In genomic region chrX:30275498-30275897, GRCh38 we compare ENCODE assay signal across 11 cellular contexts. TPM values are rescaled to one million over a fixed set of nuclear protein-coding genes. Genes with fewer than 3 reads are reported as not detected.
DNase-seq lines count a peak whose midpoint lies in the region; ATAC-seq and TF ChIP-seq lines count a peak whose summit lies in the region.
"Had no signal": no experiment of that assay in that cellular context is flagged by ENCODE, and none has a peak within 500 bp of the region (broad histone marks: within the 10 kb centered on the region; RNA-seq: fewer than 3 reads in every experiment).

No MANE protein-coding gene starts in this region.

- H3K27me3 ChIP-seq in A673 (replicated peaks; ENCODE audit: insufficient read depth, low read depth, low read length, poor library complexity) (no peaks in the 10 kb centered on the region), GM23248 (replicated peaks; ENCODE audit: insufficient read depth) (no peaks in the 10 kb centered on the region)
- H3K27me3 ChIP-seq: transverse colon had no signal

- intact Hi-C loops in A673 (cut with micrococcal nuclease; ENCODE audit: unreplicated experiment), result loop anchor here (5.0 to 10.0 kb wide), 3 partner anchors 212 to 439 kb away; no protein-coding TSS in a partner anchor

- ATAC-seq in GM21381 (IDR thresholded peaks at IDR 0.05; ENCODE audit: unreplicated experiment) (no peak), GM18502 (IDR thresholded peaks at IDR 0.05; ENCODE audit: poor library complexity, unreplicated experiment) (no peak)

- POLR2A ChIA-PET in A673 (lab: Charles Lee; ENCODE audit: low non-redundant PET), result no interaction called here

- H4K20me1 ChIP-seq in GM23248 (ENCODE audit: insufficient read depth), result no peaks in the 10 kb centered on the region

- H3K4me3 ChIP-seq in A673 (ENCODE audit: low read depth, low read length, poor library complexity, severe bottlenecking), result no peak overlapping the region
- no peak overlapping the region for H3K4me3 ChIP-seq in GM23248
- H3K4me3 ChIP-seq: transverse colon had no signal

- H3K9me3 ChIP-seq in A673 (ENCODE audit: low read depth, low read length, poor library complexity, severe bottlenecking) (no peaks in the 10 kb centered on the region), GM23248 (ENCODE audit: low read depth) (no peaks in the 10 kb centered on the region)
- H3K9me3 ChIP-seq: transverse colon had no signal

- H2AFZ ChIP-seq in GM23248, result peak overlapping the region; percentile 26; the same call in 1 of the 2 replicates

- BruUV-seq in A673 (replicated peaks; lab: Mats Ljungman, UMichigan), result no TSS peak

- H3K4me2 ChIP-seq in GM23248 (ENCODE audit: unreplicated experiment), result no peak overlapping the region

- no peaks in the 10 kb centered on the region for H3K79me2 ChIP-seq in GM23248 (ENCODE audit: insufficient read depth)

- WGBS in GM23248 (ENCODE audit: low coverage in 1 of 2, low lambda C conversion rate in 2 of 2, missing lambda C conversion rate in 2 of 2), 2 experiments, result 0 to 5% methylated on average over 1 of the region's 1 CpG

- no peaks in the 10 kb centered on the region for H3K9me2 ChIP-seq in GM23248 (ENCODE audit: insufficient read depth)

- no peak overlapping the region for H3K9ac ChIP-seq in GM23248

- H3K27ac ChIP-seq in A673 (ENCODE audit: low read depth, low read length, poor library complexity, severe bottlenecking) (no peak overlapping the region), GM23248 (no peak overlapping the region), VCaP (no peak overlapping the region)
- H3K27ac ChIP-seq: transverse colon had no signal

- CTCF ChIA-PET in A673 (lab: Charles Lee), result no interaction called here

- peak; percentile 60 for TF ChIP-seq CTCF in A673 (conservative IDR thresholded peaks at IDR 0.05; ENCODE audit: low read depth, low read length)
- peak; percentile 59 for TF ChIP-seq CTCF in VCaP (conservative IDR thresholded peaks at IDR 0.05)

- H3F3A ChIP-seq in GM23248 (ENCODE audit: insufficient read depth), result no peaks in the 10 kb centered on the region

- H3K36me3 ChIP-seq in A673 (ENCODE audit: insufficient read depth, low read length, poor library complexity, severe bottlenecking) (no peaks in the 10 kb centered on the region), GM23248 (ENCODE audit: low read depth) (no peaks in the 10 kb centered on the region)
- H3K36me3 ChIP-seq: transverse colon had no signal

- in situ Hi-C loops in GM23248 (cut with MboI), result loop anchor here (10.0 to 25.0 kb wide), 2 partner anchors 229 to 437 kb away; no protein-coding TSS in a partner anchor

- H3K4me1 ChIP-seq in A673 (ENCODE audit: insufficient read depth, low read length, poor library complexity, severe bottlenecking) (no peaks in the 10 kb centered on the region), GM23248 (ENCODE audit: insufficient read depth) (no peaks in the 10 kb centered on the region; the same call in 1 of the 2 replicates)
- H3K4me1 ChIP-seq: transverse colon had no signal

- DNase-seq in A673 (ENCODE audit: low spot score) (peak; percentile 38), GM23248 (peak; percentile 44), iris pigment epithelial cell (ENCODE audit: low read depth) (peak; percentile 20), CD1c-positive myeloid dendritic cell (ENCODE audit: extremely low spot score) (no peak), NCI-H1694 treated with DMSO at 0.1 percent for 48 hours (lab: John Stamatoyannopoulos, UW) (no peak)
- DNase-seq: activated CD4-positive, alpha-beta T cell treated with anti-CD3 and anti-CD28 coated beads, Interleukin-2, amount 50 U/mL, for 48 hours; NK-92 treated with Interleukin-12 subunit alpha and Interleukin-12 subunit beta, amount 100 ng/mL, for 24 hours; transverse colon had no signal

RNA-seq across cellular contexts. Expression of gene MAGEB1, which starts 28.6 kb away (rescaled TPM):
- total RNA-seq in A673 (2021), result not detected in 2 replicates
- not detected in 2 replicates for total RNA-seq in GM23248 (2014; rRNA removed; shearing (Covaris generic))
- polyA plus RNA-seq in GM23248 (2016; fragmentation: Nextera tagmentation; extraction: Ambion mirVana), result not detected in 2 replicates
- total RNA-seq: transverse colon had no signal

RNA-seq across cellular contexts. Expression of gene NR0B1, which starts 33.7 kb away (rescaled TPM):
- 54.5 and 69.6 TPM in 2 replicates for total RNA-seq in A673 (2021)
- total RNA-seq in GM23248 (2014; rRNA removed; shearing (Covaris generic)), result not detected in 2 replicates
- 0.15 TPM in 1 of 2 replicates, not detected in the other for polyA plus RNA-seq in GM23248 (2016; fragmentation: Nextera tagmentation; extraction: Ambion mirVana)
- total RNA-seq: transverse colon had no signal

RNA-seq across cellular contexts. Expression of gene MAGEB4, which starts 33.7 kb away (rescaled TPM):
- not detected in 2 replicates for total RNA-seq in A673 (2021)
- total RNA-seq in GM23248 (2014; rRNA removed; shearing (Covaris generic)), result not detected in 2 replicates
- not detected in 2 replicates for polyA plus RNA-seq in GM23248 (2016; fragmentation: Nextera tagmentation; extraction: Ambion mirVana)
- total RNA-seq: transverse colon had no signal

RNA-seq across cellular contexts. Expression of gene MAGEB3, which starts 45.0 kb away (rescaled TPM):
- total RNA-seq in A673 (2021), result not detected in 2 replicates
- total RNA-seq in GM23248 (2014; rRNA removed; shearing (Covaris generic)), result not detected in 2 replicates
- polyA plus RNA-seq in GM23248 (2016; fragmentation: Nextera tagmentation; extraction: Ambion mirVana), result not detected in 2 replicates
- total RNA-seq: transverse colon had no signal

Comparison
In these comparisons a context has a peak if more than half of its experiments do, and no peak if none do; other contexts are left out.
1. DNase-seq: peak in A673 (single experiment), GM23248 (single experiment) and iris pigment epithelial cell (single experiment); none in CD1c-positive myeloid dendritic cell (single experiment) and NCI-H1694 treated with DMSO at 0.1 percent for 48 hours (single experiment).
2. RNA of gene NR0B1, which starts 33.7 kb away (total RNA-seq): 54.5 to 69.6 TPM in A673; not detected in GM23248; every median in the first group is over 10 times any median in the second.